In the genomic region with DNA sequence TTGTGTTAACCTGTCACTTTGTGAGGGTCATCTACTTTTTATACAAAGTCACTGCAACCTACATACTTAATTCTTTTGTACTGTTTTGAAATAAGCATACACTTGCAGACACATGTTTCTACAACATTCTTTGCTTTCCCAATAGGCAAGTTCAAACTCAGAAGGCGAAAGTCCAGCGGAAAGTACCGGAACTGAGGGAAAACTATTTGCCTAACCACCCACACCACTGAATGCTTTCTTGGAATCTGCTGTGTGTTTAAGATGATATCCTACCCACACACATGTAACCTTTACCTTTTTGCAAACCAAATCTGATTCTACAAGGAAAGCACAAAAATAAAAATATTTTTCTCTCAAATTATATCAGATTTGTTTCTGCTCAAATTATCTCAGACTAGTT, we compare ENCODE assay signal across 13 cellular contexts.
A peak's percentile ranks its signal among the peaks of the same experiment; 100 is the strongest.
DNase-seq lines count a peak whose midpoint lies in the region; ATAC-seq, FAIRE-seq and TF ChIP-seq lines count a peak whose summit lies in the region.
"Had no signal": no experiment of that assay in that cellular context is flagged by ENCODE, and none has a peak within 500 bp of the region (broad histone marks: within the 10 kb centered on the region; RNA-seq: fewer than 3 reads in every experiment).

No MANE protein-coding gene starts in this region.

- FAIRE-seq in HepG2 (lab: Jason Lieb, UNC), result peak; percentile 98

- no peaks in the 10 kb centered on the region for H3K79me1 ChIP-seq in IMR-90 (ENCODE audit: low read depth in 1 of 2, low read length in 2 of 2)

- H2BK120ac ChIP-seq in IMR-90 (ENCODE audit: low read depth, low read length), result no peak overlapping the region

- H4K20me1 ChIP-seq in IMR-90 (ENCODE audit: insufficient read depth, low read length), result no peaks in the 10 kb centered on the region
- H4K20me1 ChIP-seq in HepG2 (ENCODE audit: insufficient read depth, low read length), result no peaks in the 10 kb centered on the region

- H4K91ac ChIP-seq in IMR-90 (ENCODE audit: insufficient read depth, low read depth, low read length), result no peak overlapping the region

- H3K9me1 ChIP-seq in IMR-90 (ENCODE audit: insufficient read depth, low read length), result no peaks in the 10 kb centered on the region

- no peaks in the 10 kb centered on the region for H3K27me3 Mint-ChIP-seq in activated naive CD8-positive, alpha-beta T cell treated with anti-CD3 and anti-CD28 coated beads for 36 hours

- DNase-seq in IMR-90 (peak; percentile 15), epithelial cell of esophagus (ENCODE audit: low read depth) (peak; percentile 94), HepG2 (ENCODE audit: low spot score) (peak; percentile 95), upper lobe of left lung (no peak)
- no peak for DNase-seq in activated naive CD8-positive, alpha-beta T cell treated with anti-CD3 and anti-CD28 coated beads for 36 hours
- DNase-seq: activated naive CD4-positive, alpha-beta T cell treated with anti-CD3 and anti-CD28 coated beads, Interleukin-2, amount 50 U/mL, for 16 hours; activated T-cell treated with anti-CD3 and anti-CD28 coated beads, Interleukin-2, amount 50 U/mL, for 1 hour; C1 segment of cervical spinal cord; NCI-H226; stimulated activated CD4-positive, alpha-beta T cell treated with anti-CD3 and anti-CD28 coated beads, Interleukin-4, amount 100 ng/mL, for 1 hour; substantia nigra had no signal

- H4K5ac ChIP-seq in IMR-90 (ENCODE audit: low read depth, low read length), result no peak overlapping the region

- H2BK5ac ChIP-seq in IMR-90 (ENCODE audit: low read depth, low read length, poor library complexity, severe bottlenecking), result no peak overlapping the region

- no peaks in the 10 kb centered on the region for H3K79me2 ChIP-seq in HepG2 (ENCODE audit: insufficient read depth, low read length)

- intact Hi-C loops in IMR-90 (cut with micrococcal nuclease), result no loop called here
- intact Hi-C loops in HepG2 (cut with micrococcal nuclease; ENCODE audit: unreplicated experiment), result loop anchor here (1.0 to 2.0 kb wide), 4 partner anchors 18 to 186 kb away; no protein-coding TSS in a partner anchor

- no peaks in the 10 kb centered on the region for H3K36me3 ChIP-seq in IMR-90 (ENCODE audit: control insufficient read depth, insufficient read depth, low read length)
- no peaks in the 10 kb centered on the region for H3K36me3 ChIP-seq in HepG2 (replicated peaks in 1 of 2; ENCODE audit: control insufficient read depth in 1 of 2, insufficient read depth in 2 of 2, low read length in 2 of 2)
- no peaks in the 10 kb centered on the region for H3K36me3 ChIP-seq in upper lobe of left lung

- no peak overlapping the region for H2AK5ac ChIP-seq in IMR-90 (ENCODE audit: low read depth, low read length)

- H2BK15ac ChIP-seq in IMR-90 (ENCODE audit: low read depth, low read length), result no peak overlapping the region

- no TSS peak for BruUV-seq in IMR-90 (replicated peaks; lab: Mats Ljungman, UMichigan)
- no TSS peak for BruUV-seq in HepG2 (replicated peaks; lab: Mats Ljungman, UMichigan)

- H3K27me3 ChIP-seq in IMR-90 (ENCODE audit: control insufficient read depth, insufficient read depth, low read length) (no peaks in the 10 kb centered on the region), HepG2 (ENCODE audit: control insufficient read depth in 1 of 2, insufficient read depth in 2 of 2, low read length in 2 of 2) (no peaks in the 10 kb centered on the region), upper lobe of left lung (no peaks in the 10 kb centered on the region)

- no peak overlapping the region for H3K23ac ChIP-seq in IMR-90 (ENCODE audit: low read depth, low read length)

- in situ Hi-C loops in IMR-90 (cut with MboI; ENCODE audit: low sequenced_read_pairs) (no loop called here), HepG2 (cut with HindIII; ENCODE audit: extremely low pct_ligation_motif_present, low pct_unique_long_range_greater_than_20kb) (no loop called here)

- H3K4me2 ChIP-seq in IMR-90 (ENCODE audit: low read depth, low read length), result no peak overlapping the region
- peak overlapping the region; percentile 25 for H3K4me2 ChIP-seq in HepG2 (ENCODE audit: low read depth, low read length)

- H2AFZ ChIP-seq in IMR-90 (replicated peaks; ENCODE audit: low read length, poor library complexity) (no peak overlapping the region), HepG2 (ENCODE audit: low read length) (no peak overlapping the region)

- H4K8ac ChIP-seq in IMR-90 (ENCODE audit: low read depth in 2 of 2, low read length in 2 of 2), result no peak overlapping the region

- H3K18ac ChIP-seq in IMR-90 (ENCODE audit: low read depth, low read length), result no peak overlapping the region

- H3K4me3 ChIP-seq in IMR-90 (ENCODE audit: insufficient read depth, low read depth, low read length), result no peak overlapping the region
- H3K4me3 ChIP-seq in epithelial cell of esophagus (ENCODE audit: low read length), result no peak overlapping the region
- H3K4me3 ChIP-seq in HepG2 (replicated peaks in 1 of 3; ENCODE audit: insufficient read depth in 1 of 3, low read depth in 2 of 3, low read length in 3 of 3), result no peak overlapping the region
- no peak overlapping the region for H3K4me3 ChIP-seq in upper lobe of left lung

- H3K4me1 Mint-ChIP-seq in activated naive CD8-positive, alpha-beta T cell treated with anti-CD3 and anti-CD28 coated beads for 36 hours, result peaks cover 4% of the 10 kb centered on the region

- CTCF ChIA-PET in IMR-90 (lab: Yijun Ruan, JAX), result no interaction called here
- CTCF ChIA-PET in HepG2 (lab: Yijun Ruan, JAX; ENCODE audit: low intra/inter-chr PET ratio, low total read pairs), result no interaction called here

- TF ChIP-seq CTCF in IMR-90 (conservative IDR thresholded peaks at IDR 0.05; ENCODE audit: low read depth, low read length), result no peak
- no peak for TF ChIP-seq CTCF in epithelial cell of esophagus (IDR thresholded peaks at IDR 0.05; ENCODE audit: insufficient read depth, low read depth, low read length, missing control alignments)
- no peak for TF ChIP-seq CTCF in HepG2 (CRISPR knock-in tag; IDR thresholded peaks at IDR 0.05)
- TF ChIP-seq CTCF in upper lobe of left lung (IDR thresholded peaks at IDR 0.05), result no peak

- ATAC-seq in IMR-90 (ENCODE audit: low read depth) (no peak), HepG2 (peak; percentile 86), GM21576 (IDR thresholded peaks at IDR 0.05; ENCODE audit: unreplicated experiment) (no peak), upper lobe of left lung (ENCODE audit: low FRiP score in 2 of 2) (no peak), GM21526 (IDR thresholded peaks at IDR 0.05; ENCODE audit: low FRiP score, unreplicated experiment) (no peak)

- H3K9ac ChIP-seq in IMR-90 (ENCODE audit: low read depth, low read length), result no peak overlapping the region
- H3K9ac ChIP-seq in HepG2 (ENCODE audit: insufficient read depth, low read depth, low read length), result no peak overlapping the region; the same call in 1 of the 2 replicates

- dilution Hi-C loops in IMR-90 (cut with HindIII; ENCODE audit: low sequenced_read_pairs, unreplicated experiment), result no loop called here

- H3K27ac Mint-ChIP-seq in activated naive CD8-positive, alpha-beta T cell treated with anti-CD3 and anti-CD28 coated beads for 36 hours, result no peak overlapping the region

- peaks cover 2% of the 10 kb centered on the region; the same call in 1 of the 2 replicates for H3K4me1 ChIP-seq in IMR-90 (ENCODE audit: control insufficient read depth, insufficient read depth, low read length)
- H3K4me1 ChIP-seq in HepG2 (ENCODE audit: insufficient read depth, low read length), result peaks cover 52% of the 10 kb centered on the region
- peaks cover 5 to 12% (median 8%) of the 10 kb centered on the region in 4 donors for H3K4me1 ChIP-seq in upper lobe of left lung

- no peak overlapping the region for H3K4ac ChIP-seq in IMR-90 (ENCODE audit: low read depth, low read length)

- WGBS in IMR-90 (ENCODE audit: extremely low coverage in 2 of 2, insufficient read length in 1 of 2), 2 experiments, result no CpG with 5 or more reads among the region's 3 CpGs
- 2% methylated on average over 3 of the region's 3 CpGs for WGBS in HepG2 (ENCODE audit: low lambda C conversion rate)
- 64 to 76% methylated on average over 3 of the region's 3 CpGs for WGBS in upper lobe of left lung, 2 donors

- TF ChIP-seq POLR2A in IMR-90 (IDR thresholded peaks at IDR 0.05; ENCODE audit: low read depth, low read length), result no peak
- TF ChIP-seq POLR2A in HepG2 (IDR thresholded peaks at IDR 0.05; ENCODE audit: insufficient read depth in 1 of 2, low read depth in 2 of 2, low read length in 2 of 2), result no peak
- TF ChIP-seq POLR2A in upper lobe of left lung (IDR thresholded peaks at IDR 0.05), result no peak

- H2BK20ac ChIP-seq in IMR-90 (ENCODE audit: low read depth, low read length), result no peak overlapping the region

- TF ChIP-seq EP300 in HepG2 (IDR thresholded peaks at IDR 0.05; ENCODE audit: low read depth in 2 of 2, low read length in 2 of 2) (peak; percentile 87 to 99), HepG2 (CRISPR knock-in tag; IDR thresholded peaks at IDR 0.05; ENCODE audit: borderline replicate concordance) (peak; percentile 97), upper lobe of left lung (IDR thresholded peaks at IDR 0.05) (no peak)

- H3K14ac ChIP-seq in IMR-90 (replicated peaks; ENCODE audit: low read depth, low read length), result no peak overlapping the region

- H3K4me3 Mint-ChIP-seq in activated naive CD8-positive, alpha-beta T cell treated with anti-CD3 and anti-CD28 coated beads for 36 hours, result no peak overlapping the region

- no peaks in the 10 kb centered on the region for H3K9me3 Mint-ChIP-seq in activated naive CD8-positive, alpha-beta T cell treated with anti-CD3 and anti-CD28 coated beads for 36 hours

- POLR2A ChIA-PET in IMR-90 (lab: Charles Lee; ENCODE audit: unreplicated experiment) (no interaction called here), HepG2 (lab: Yijun Ruan, JAX) (interaction anchor here (2.1 kb wide), 1 partner anchor 109 kb away, joined by 10 read pairs; no protein-coding TSS in a partner anchor)

- no peaks in the 10 kb centered on the region for H3K36me3 Mint-ChIP-seq in activated naive CD8-positive, alpha-beta T cell treated with anti-CD3 and anti-CD28 coated beads for 36 hours

- H3K9me3 ChIP-seq in IMR-90 (ENCODE audit: control insufficient read depth, insufficient read depth, low read length) (no peaks in the 10 kb centered on the region), HepG2 (ENCODE audit: low read length) (no peaks in the 10 kb centered on the region), upper lobe of left lung (no peaks in the 10 kb centered on the region)

- TF ChIP-seq RAD21 in IMR-90 (IDR thresholded peaks at IDR 0.05; ENCODE audit: low read length) (no peak), HepG2 (CRISPR knock-in tag; IDR thresholded peaks at IDR 0.05) (no peak)

- no peak overlapping the region for H3K27ac ChIP-seq in IMR-90 (ENCODE audit: insufficient read depth, low read length)
- H3K27ac ChIP-seq in HepG2 (ENCODE audit: extremely low read length, insufficient read depth, low read length), result peak overlapping the region; percentile 81
- H3K27ac ChIP-seq in upper lobe of left lung, result no peak overlapping the region

- H2AK9ac ChIP-seq in IMR-90 (replicated peaks; ENCODE audit: low read depth, low read length, poor library complexity), result no peak overlapping the region

- H3K56ac ChIP-seq in IMR-90 (ENCODE audit: extremely low read depth, insufficient read depth, low read length), result no peak overlapping the region

TF ChIP-seq in IMR-90, 13 proteins besides CTCF, POLR2A, EP300 and RAD21 (continues in another document):
- no peak for TF ChIP-seq RFX5 (IDR thresholded peaks at IDR 0.05; ENCODE audit: low read depth, low read length)

TF ChIP-seq in HepG2, 621 proteins besides CTCF, POLR2A, EP300 and RAD21 (continues in another document):
- TF ChIP-seq ZNF33A (CRISPR knock-in tag; IDR thresholded peaks at IDR 0.05; ENCODE audit: borderline replicate concordance), result no peak

Comparison
In these comparisons a context has a peak if more than half of its experiments do, and no peak if none do; other contexts are left out.
1. DNase-seq: peak in IMR-90 (single experiment), epithelial cell of esophagus (single experiment) and HepG2 (single experiment); none in upper lobe of left lung (0 of 2) and activated naive CD8-positive, alpha-beta T cell treated with anti-CD3 and anti-CD28 coated beads for 36 hours (single experiment).